33 cellular contexts compared by ENCODE assay signal in genomic region chr14:86141966-86142365, GRCh38.
"Had no signal": no experiment of that assay in that cellular context is flagged by ENCODE, and none has a peak within 500 bp of the region (broad histone marks: within the 10 kb centered on the region; RNA-seq: fewer than 3 reads in every experiment).

No MANE protein-coding gene starts in this region.

- H3K4me3 ChIP-seq: coronary artery, esophagus muscularis mucosa, gastrocnemius medialis, heart left ventricle had no signal

- H3K9me3 Mint-ChIP-seq: activated CD4-positive, alpha-beta T cell treated with anti-CD3 and anti-CD28 coated beads, Interleukin-2, amount 10 ng/mL, durations not matched to agents 24 days and 14 days; dendritic cell treated with granulocyte-macrophage colony-stimulating factor and Interleukin-4, amounts not matched to agents 40 ng/mL and 50 ng/mL, for 4 days had no signal

- H3K4me3 Mint-ChIP-seq: activated B cell treated with CpG ODN at 0.5 μM for 24 hours; activated CD4-positive, alpha-beta memory T cell treated with anti-CD3 and anti-CD28 coated beads for 36 hours; activated CD4-positive, alpha-beta T cell treated with anti-CD3 and anti-CD28 coated beads, Interleukin-2, amount 10 ng/mL, durations not matched to agents 24 days and 14 days; activated CD8-positive, alpha-beta memory T cell treated with anti-CD3 and anti-CD28 coated beads, Interleukin-2, amount 10 ng/mL, durations not matched to agents 7 days and 5 days; activated CD8-positive, alpha-beta T cell treated with anti-CD3 and anti-CD28 coated beads, Interleukin-2, amount 10 ng/mL, durations not matched to agents 7 days and 5 days; activated naive CD4-positive, alpha-beta T cell treated with anti-CD3 and anti-CD28 coated beads, Interleukin-2, amount 10 ng/mL, durations not matched to agents 7 days and 5 days; activated naive CD8-positive, alpha-beta T cell treated with anti-CD3 and anti-CD28 coated beads, Interleukin-2, amount 10 ng/mL, durations not matched to agents 7 days and 5 days; activated T-helper 1 cell treated with anti-CD3 and anti-CD28 coated beads, Interleukin-12 subunit alpha, Interleukin-12 subunit beta, Interleukin-2, Interleukin-4 antibody, amounts not matched to agents 30 ng/mL and 10 ng/mL and 1 ng/mL, durations not matched to agents 14 hours and 24 hours and 36 hours; central memory CD8-positive, alpha-beta T cell; dendritic cell treated with granulocyte-macrophage colony-stimulating factor and Interleukin-4, amounts not matched to agents 40 ng/mL and 50 ng/mL, for 4 days; effector memory CD8-positive, alpha-beta T cell; T-helper 17 cell; T-helper 2 cell treated with Interferon-gamma antibody and Interleukin-4, amounts not matched to agents 5 μg/mL and 100 μg/mL, for 36 hours had no signal

- H3K27ac Mint-ChIP-seq: activated B cell treated with CpG ODN at 0.5 μM for 24 hours; activated CD4-positive, alpha-beta memory T cell treated with anti-CD3 and anti-CD28 coated beads for 36 hours; activated CD4-positive, alpha-beta T cell treated with anti-CD3 and anti-CD28 coated beads, Interleukin-2, amount 10 ng/mL, durations not matched to agents 24 days and 14 days; activated CD8-positive, alpha-beta memory T cell treated with anti-CD3 and anti-CD28 coated beads, Interleukin-2, amount 10 ng/mL, durations not matched to agents 7 days and 5 days; activated CD8-positive, alpha-beta T cell treated with anti-CD3 and anti-CD28 coated beads, Interleukin-2, amount 10 ng/mL, durations not matched to agents 7 days and 5 days; activated naive CD4-positive, alpha-beta T cell treated with anti-CD3 and anti-CD28 coated beads, Interleukin-2, amount 10 ng/mL, durations not matched to agents 7 days and 5 days; activated naive CD4-positive, alpha-beta T cell treated with anti-CD3 and anti-CD28 coated beads, Interleukin-2, amount 50 U/mL, for 72 hours; activated naive CD8-positive, alpha-beta T cell treated with anti-CD3 and anti-CD28 coated beads, Interleukin-2, amount 10 ng/mL, durations not matched to agents 7 days and 5 days; activated T-helper 1 cell treated with anti-CD3 and anti-CD28 coated beads, Interleukin-12 subunit alpha, Interleukin-12 subunit beta, Interleukin-2, Interleukin-4 antibody, amounts not matched to agents 30 ng/mL and 10 ng/mL and 1 ng/mL, durations not matched to agents 14 hours and 24 hours and 36 hours; dendritic cell treated with granulocyte-macrophage colony-stimulating factor and Interleukin-4, amounts not matched to agents 40 ng/mL and 50 ng/mL, for 4 days; effector memory CD8-positive, alpha-beta T cell; T-helper 17 cell; T-helper 2 cell treated with Interferon-gamma antibody and Interleukin-4, amounts not matched to agents 5 μg/mL and 100 μg/mL, for 36 hours had no signal

- H3K4me1 Mint-ChIP-seq: activated B cell treated with CpG ODN at 0.5 μM for 24 hours; activated CD4-positive, alpha-beta T cell treated with anti-CD3 and anti-CD28 coated beads, Interleukin-2, amount 10 ng/mL, durations not matched to agents 24 days and 14 days; activated CD8-positive, alpha-beta memory T cell treated with anti-CD3 and anti-CD28 coated beads, Interleukin-2, amount 10 ng/mL, durations not matched to agents 7 days and 5 days; activated naive CD4-positive, alpha-beta T cell treated with anti-CD3 and anti-CD28 coated beads, Interleukin-2, amount 10 ng/mL, durations not matched to agents 7 days and 5 days; activated naive CD8-positive, alpha-beta T cell treated with anti-CD3 and anti-CD28 coated beads, Interleukin-2, amount 10 ng/mL, durations not matched to agents 7 days and 5 days; central memory CD8-positive, alpha-beta T cell; T-helper 17 cell had no signal

- H3K27me3 Mint-ChIP-seq: activated B cell treated with CpG ODN at 0.5 μM for 24 hours; activated CD4-positive, alpha-beta memory T cell treated with anti-CD3 and anti-CD28 coated beads for 36 hours; activated CD4-positive, alpha-beta T cell treated with anti-CD3 and anti-CD28 coated beads, Interleukin-2, amount 10 ng/mL, durations not matched to agents 24 days and 14 days; activated CD8-positive, alpha-beta memory T cell treated with anti-CD3 and anti-CD28 coated beads, Interleukin-2, amount 10 ng/mL, durations not matched to agents 7 days and 5 days; activated naive CD4-positive, alpha-beta T cell treated with anti-CD3 and anti-CD28 coated beads, Interleukin-2, amount 10 ng/mL, durations not matched to agents 7 days and 5 days; activated naive CD8-positive, alpha-beta T cell treated with anti-CD3 and anti-CD28 coated beads, Interleukin-2, amount 10 ng/mL, durations not matched to agents 7 days and 5 days; central memory CD8-positive, alpha-beta T cell; dendritic cell treated with granulocyte-macrophage colony-stimulating factor and Interleukin-4, amounts not matched to agents 40 ng/mL and 50 ng/mL, for 4 days; effector memory CD8-positive, alpha-beta T cell; T-helper 17 cell had no signal

- DNase-seq: activated B cell treated with CpG ODN at 0.5 μM for 24 hours; activated CD4-positive, alpha-beta memory T cell treated with anti-CD3 and anti-CD28 coated beads for 36 hours; activated CD4-positive, alpha-beta T cell treated with anti-CD3 and anti-CD28 coated beads, Interleukin-2, amount 10 ng/mL, durations not matched to agents 24 days and 14 days; activated CD8-positive, alpha-beta memory T cell treated with anti-CD3 and anti-CD28 coated beads, Interleukin-2, amount 10 ng/mL, durations not matched to agents 7 days and 5 days; activated CD8-positive, alpha-beta memory T cell treated with anti-CD3 and anti-CD28 coated beads, Interleukin-2, amount 50 U/mL, for 4 hours; activated CD8-positive, alpha-beta T cell treated with anti-CD3 and anti-CD28 coated beads, Interleukin-2, amount 10 ng/mL, durations not matched to agents 7 days and 5 days; activated gamma-delta T cell; activated naive CD4-positive, alpha-beta T cell; activated naive CD4-positive, alpha-beta T cell treated with anti-CD3 and anti-CD28 coated beads, Interleukin-2, amount 10 ng/mL, durations not matched to agents 7 days and 5 days; activated naive CD8-positive, alpha-beta T cell treated with anti-CD3 and anti-CD28 coated beads, Interleukin-2, amount 10 ng/mL, durations not matched to agents 7 days and 5 days; activated T-cell treated with anti-CD3 and anti-CD28 coated beads, Interleukin-2, amount 50 U/mL, for 1 hour; activated T-cell treated with anti-CD3 and anti-CD28 coated beads, Interleukin-2, amount 50 U/mL, for 48 hours; brain microvascular endothelial cell; effector CD4-positive, alpha-beta T cell; effector memory CD8-positive, alpha-beta T cell; foreskin keratinocyte; gastrocnemius medialis; glutamatergic neuron; heart left ventricle; T-helper 1 cell; T-helper 17 cell; WERI-Rb-1 had no signal

- H3K36me3 ChIP-seq: brain microvascular endothelial cell, esophagus muscularis mucosa, gastrocnemius medialis, heart left ventricle, WERI-Rb-1 had no signal

- H3K9me3 ChIP-seq: esophagus muscularis mucosa, gastrocnemius medialis had no signal

- H3K27ac ChIP-seq: brain microvascular endothelial cell, coronary artery, esophagus muscularis mucosa, foreskin keratinocyte, gastrocnemius medialis, heart left ventricle, WERI-Rb-1 had no signal

- ATAC-seq: activated CD4-positive, CD25-positive, alpha-beta regulatory T cell treated with anti-CD3 and anti-CD28 coated beads, Interleukin-2, amount 50 U/mL, for 24 hours; activated CD8-positive, alpha-beta memory T cell treated with anti-CD3 and anti-CD28 coated beads, Interleukin-2, amount 10 ng/mL, durations not matched to agents 7 days and 5 days; activated CD8-positive, alpha-beta T cell treated with anti-CD3 and anti-CD28 coated beads, Interleukin-2, amount 10 ng/mL, durations not matched to agents 7 days and 5 days; activated naive CD4-positive, alpha-beta T cell treated with anti-CD3 and anti-CD28 coated beads, Interleukin-2, amount 50 U/mL, for 72 hours; effector memory CD8-positive, alpha-beta T cell; foreskin keratinocyte; gastrocnemius medialis; heart left ventricle; T-helper 17 cell had no signal

- H3K36me3 Mint-ChIP-seq: activated CD8-positive, alpha-beta memory T cell treated with anti-CD3 and anti-CD28 coated beads, Interleukin-2, amount 10 ng/mL, durations not matched to agents 7 days and 5 days; activated naive CD4-positive, alpha-beta T cell treated with anti-CD3 and anti-CD28 coated beads, Interleukin-2, amount 10 ng/mL, durations not matched to agents 7 days and 5 days; activated naive CD8-positive, alpha-beta T cell treated with anti-CD3 and anti-CD28 coated beads, Interleukin-2, amount 10 ng/mL, durations not matched to agents 7 days and 5 days had no signal

- H3K4me1 ChIP-seq: esophagus muscularis mucosa, foreskin keratinocyte, gastrocnemius medialis, heart left ventricle had no signal

- FAIRE-seq: astrocyte, bronchial epithelial cell, TTC549 had no signal

- H3K27me3 ChIP-seq: brain microvascular endothelial cell, esophagus muscularis mucosa, foreskin keratinocyte, gastrocnemius medialis, heart left ventricle had no signal
